In the genomic region with DNA sequence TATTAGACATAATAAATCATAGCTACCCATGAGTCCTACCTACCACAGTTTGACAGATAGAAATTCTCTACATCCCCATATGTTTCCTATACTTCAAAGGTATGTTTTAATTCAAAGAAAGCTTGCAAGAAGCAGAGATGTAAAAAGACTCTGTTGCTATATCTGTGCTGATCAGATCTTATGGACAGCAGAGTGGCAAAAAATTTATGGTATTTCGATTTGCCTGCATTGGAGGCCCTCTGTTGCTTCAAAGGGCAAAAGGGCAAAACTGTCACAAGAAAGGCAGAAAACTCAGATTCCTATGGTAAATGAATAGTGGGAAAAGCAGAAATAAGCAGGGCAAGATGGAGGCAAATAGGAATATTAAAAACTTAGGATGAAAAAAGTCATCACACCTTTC, we compare ENCODE assay signal across 13 cellular contexts.
DNase-seq lines count a peak whose midpoint lies in the region; ATAC-seq and TF ChIP-seq lines count a peak whose summit lies in the region.
"Had no signal": no experiment of that assay in that cellular context is flagged by ENCODE, and none has a peak within 500 bp of the region (broad histone marks: within the 10 kb centered on the region; RNA-seq: fewer than 3 reads in every experiment).

No MANE protein-coding gene starts in this region.

- intact Hi-C loops in ovary (cut with DNase I): no loop called here
- intact Hi-C loops in tibial artery (cut with DNase I; ENCODE audit: low total_unique reads): no loop called here

- H3K4me3 ChIP-seq in ovary: no peak overlapping the region
- H3K4me3 ChIP-seq in tibial artery: no peak overlapping the region
- H3K4me3 ChIP-seq: HAP-1 had no signal

- WGBS in ovary, 3 donors: 59 to 75% (median 64%) methylated on average over 1 of the region's 1 CpG

- no peak overlapping the region for H3K27ac ChIP-seq in ovary
- H3K27ac ChIP-seq in tibial artery: no peak overlapping the region

- DNase-seq in EL: peak; percentile 56
- peak; percentile 11 for DNase-seq in iris pigment epithelial cell (ENCODE audit: low read depth)
- no peak for DNase-seq in activated naive CD4-positive, alpha-beta T cell treated with Interleukin-2 at 50 U/mL for 16 hours
- no peak for DNase-seq in ovary
- no peak for DNase-seq in tibial artery
- DNase-seq: C1 segment of cervical spinal cord; CD4-positive, alpha-beta memory T cell; COR-L47; DMS153; DMS79; GOT3 had no signal

- no peak for TF ChIP-seq EP300 in ovary (IDR thresholded peaks at IDR 0.05)

- peak; percentile 62 for ATAC-seq in SK-N-SH treated with all-trans-retinoic acid at 6 μM for 48 hours

- peaks cover 5% of the 10 kb centered on the region for H3K4me1 ChIP-seq in ovary (ENCODE audit: insufficient read depth)
- H3K4me1 ChIP-seq in tibial artery: no peaks in the 10 kb centered on the region
- H3K4me1 ChIP-seq: HAP-1 had no signal

- H3K27me3 ChIP-seq in ovary (no peaks in the 10 kb centered on the region), tibial artery (no peaks in the 10 kb centered on the region)

- TF ChIP-seq POLR2A in ovary (IDR thresholded peaks at IDR 0.05): no peak

- H3K36me3 ChIP-seq in ovary (no peaks in the 10 kb centered on the region), tibial artery (no peaks in the 10 kb centered on the region)
- H3K36me3 ChIP-seq: HAP-1 had no signal

- H3K9me3 ChIP-seq in ovary (no peaks in the 10 kb centered on the region), tibial artery (no peaks in the 10 kb centered on the region)
- H3K9me3 ChIP-seq: HAP-1 had no signal

- TF ChIP-seq CTCF in ovary (IDR thresholded peaks at IDR 0.05) (no peak), tibial artery (IDR thresholded peaks at IDR 0.05) (no peak)

TF ChIP-seq in SK-N-SH treated with all-trans-retinoic acid at 6 μM for 48 hours, 23 proteins besides CTCF, POLR2A, EP300 and RAD21:
- TF ChIP-seq RARB (CRISPR knock-in tag; IDR thresholded peaks at IDR 0.05) (no peak), TCF4 (CRISPR knock-in tag; IDR thresholded peaks at IDR 0.05; ENCODE audit: borderline replicate concordance) (no peak), PPARA (CRISPR knock-in tag; IDR thresholded peaks at IDR 0.05; ENCODE audit: borderline replicate concordance) (no peak), ZNF8 (CRISPR knock-in tag; IDR thresholded peaks at IDR 0.05) (no peak), BACH2 (CRISPR knock-in tag; IDR thresholded peaks at IDR 0.05; ENCODE audit: borderline replicate concordance) (no peak), GLIS3 (CRISPR knock-in tag; IDR thresholded peaks at IDR 0.05) (no peak), SNAI2 (CRISPR knock-in tag; IDR thresholded peaks at IDR 0.05) (no peak), ZNF70 (CRISPR knock-in tag; IDR thresholded peaks at IDR 0.05) (no peak), CSDC2 (CRISPR knock-in tag; IDR thresholded peaks at IDR 0.05) (no peak), ZC3H10 (CRISPR knock-in tag; IDR thresholded peaks at IDR 0.05) (no peak), ISL1 (CRISPR knock-in tag; IDR thresholded peaks at IDR 0.05) (no peak), ZFP3 (CRISPR knock-in tag; IDR thresholded peaks at IDR 0.05) (no peak), ARNTL (CRISPR knock-in tag; IDR thresholded peaks at IDR 0.05; ENCODE audit: borderline replicate concordance, low read depth) (no peak)
- TF ChIP-seq, protein P1, sequence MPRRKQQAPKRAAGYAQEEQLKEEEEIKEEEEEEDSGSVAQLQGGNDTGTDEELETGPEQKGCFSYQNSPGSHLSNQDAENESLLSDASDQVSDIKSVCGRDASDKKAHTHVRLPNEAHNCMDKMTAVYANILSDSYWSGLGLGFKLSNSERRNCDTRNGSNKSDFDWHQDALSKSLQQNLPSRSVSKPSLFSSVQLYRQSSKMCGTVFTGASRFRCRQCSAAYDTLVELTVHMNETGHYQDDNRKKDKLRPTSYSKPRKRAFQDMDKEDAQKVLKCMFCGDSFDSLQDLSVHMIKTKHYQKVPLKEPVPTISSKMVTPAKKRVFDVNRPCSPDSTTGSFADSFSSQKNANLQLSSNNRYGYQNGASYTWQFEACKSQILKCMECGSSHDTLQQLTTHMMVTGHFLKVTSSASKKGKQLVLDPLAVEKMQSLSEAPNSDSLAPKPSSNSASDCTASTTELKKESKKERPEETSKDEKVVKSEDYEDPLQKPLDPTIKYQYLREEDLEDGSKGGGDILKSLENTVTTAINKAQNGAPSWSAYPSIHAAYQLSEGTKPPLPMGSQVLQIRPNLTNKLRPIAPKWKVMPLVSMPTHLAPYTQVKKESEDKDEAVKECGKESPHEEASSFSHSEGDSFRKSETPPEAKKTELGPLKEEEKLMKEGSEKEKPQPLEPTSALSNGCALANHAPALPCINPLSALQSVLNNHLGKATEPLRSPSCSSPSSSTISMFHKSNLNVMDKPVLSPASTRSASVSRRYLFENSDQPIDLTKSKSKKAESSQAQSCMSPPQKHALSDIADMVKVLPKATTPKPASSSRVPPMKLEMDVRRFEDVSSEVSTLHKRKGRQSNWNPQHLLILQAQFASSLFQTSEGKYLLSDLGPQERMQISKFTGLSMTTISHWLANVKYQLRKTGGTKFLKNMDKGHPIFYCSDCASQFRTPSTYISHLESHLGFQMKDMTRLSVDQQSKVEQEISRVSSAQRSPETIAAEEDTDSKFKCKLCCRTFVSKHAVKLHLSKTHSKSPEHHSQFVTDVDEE (CRISPR knock-in tag; IDR thresholded peaks at IDR 0.05): no peak
- TF ChIP-seq, protein P2, sequence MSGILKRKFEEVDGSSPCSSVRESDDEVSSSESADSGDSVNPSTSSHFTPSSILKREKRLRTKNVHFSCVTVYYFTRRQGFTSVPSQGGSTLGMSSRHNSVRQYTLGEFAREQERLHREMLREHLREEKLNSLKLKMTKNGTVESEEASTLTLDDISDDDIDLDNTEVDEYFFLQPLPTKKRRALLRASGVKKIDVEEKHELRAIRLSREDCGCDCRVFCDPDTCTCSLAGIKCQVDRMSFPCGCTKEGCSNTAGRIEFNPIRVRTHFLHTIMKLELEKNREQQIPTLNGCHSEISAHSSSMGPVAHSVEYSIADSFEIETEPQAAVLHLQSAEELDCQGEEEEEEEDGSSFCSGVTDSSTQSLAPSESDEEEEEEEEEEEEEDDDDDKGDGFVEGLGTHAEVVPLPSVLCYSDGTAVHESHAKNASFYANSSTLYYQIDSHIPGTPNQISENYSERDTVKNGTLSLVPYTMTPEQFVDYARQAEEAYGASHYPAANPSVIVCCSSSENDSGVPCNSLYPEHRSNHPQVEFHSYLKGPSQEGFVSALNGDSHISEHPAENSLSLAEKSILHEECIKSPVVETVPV (CRISPR knock-in tag; IDR thresholded peaks at IDR 0.05): no peak

Comparison
In these comparisons a context has a peak if more than half of its experiments do, and no peak if none do; other contexts are left out.
1. DNase-seq: peak in EL (single experiment) and iris pigment epithelial cell (single experiment); none in activated naive CD4-positive, alpha-beta T cell treated with Interleukin-2 at 50 U/mL for 16 hours (single experiment), ovary (0 of 5) and tibial artery (0 of 2).